ENCODE assay signal across 23 cellular contexts in genomic region chr4:153117554-153117953, GRCh38.
DNase-seq lines count a peak whose midpoint lies in the region; ATAC-seq lines count a peak whose summit lies in the region.
"Had no signal": no experiment of that assay in that cellular context is flagged by ENCODE, and none has a peak within 500 bp of the region (broad histone marks: within the 10 kb centered on the region; RNA-seq: fewer than 3 reads in every experiment).

No MANE protein-coding gene starts in this region.

- no peak for ATAC-seq in central memory CD8-positive, alpha-beta T cell (replicated peaks; ENCODE audit: extremely low read depth, poor library complexity, severe bottlenecking)
- no peak for ATAC-seq in GM18498 (IDR thresholded peaks at IDR 0.05; ENCODE audit: unreplicated experiment)
- ATAC-seq: CD8-positive, alpha-beta T cell had no signal

- H2BK12ac ChIP-seq in neuronal stem cell (ENCODE audit: low read length) = no peak overlapping the region

- no peak overlapping the region for H3K4ac ChIP-seq in neuronal stem cell (ENCODE audit: low read length)

- H2BK15ac ChIP-seq in neuronal stem cell (ENCODE audit: low read length) = no peak overlapping the region

- no peaks in the 10 kb centered on the region for H3K27me3 ChIP-seq in CD4-positive, alpha-beta memory T cell (ENCODE audit: insufficient read depth, low read length)
- H3K27me3 ChIP-seq in neuronal stem cell (ENCODE audit: control insufficient read depth in 3 of 3, insufficient read depth in 3 of 3, low read depth in 1 of 3, low read length in 3 of 3) = peaks cover 0 to 15% (median 0%) of the 10 kb centered on the region in 3 experiments
- H3K27me3 ChIP-seq: BLaER1 had no signal

- CTCF ChIA-PET in activated CD4-positive, alpha-beta memory T cell treated with anti-CD3 and anti-CD28 coated beads, Interleukin-2, amount 10 ng/mL, durations not matched to agents 7 days and 5 days (lab: Charles Lee) = interaction anchor here (2.4 to 6.5 kb wide), 2 partner anchors 9 to 34 kb away, joined by 9 to 50 read pairs; no protein-coding TSS in a partner anchor
- CTCF ChIA-PET in activated CD4-positive, alpha-beta memory T cell treated with anti-CD3 and anti-CD28 coated beads for 36 hours (lab: Charles Lee) = interaction anchor here (0.7 to 8.9 kb wide), 3 partner anchors 10 to 271 kb away, joined by 4 to 110 read pairs (median 26); no protein-coding TSS in a partner anchor
- CTCF ChIA-PET in CD4-positive, alpha-beta memory T cell (lab: Charles Lee; ENCODE audit: partially characterized antibody) = interaction anchor here (1.0 to 9.3 kb wide), 5 partner anchors 9 to 36 kb away, joined by 3 to 133 read pairs (median 16); no protein-coding TSS in a partner anchor

- no peak overlapping the region for H3K4me3 ChIP-seq in CD4-positive, alpha-beta memory T cell (ENCODE audit: low read length in 2 of 2)
- H3K4me3 ChIP-seq in neuronal stem cell (ENCODE audit: low read length in 2 of 2) = no peak overlapping the region
- H3K4me3 ChIP-seq: BLaER1 had no signal

- peaks cover 56% of the 10 kb centered on the region for H3K4me1 ChIP-seq in CD4-positive, alpha-beta memory T cell (ENCODE audit: insufficient read depth, low read length)
- no peaks in the 10 kb centered on the region for H3K4me1 ChIP-seq in neuronal stem cell (ENCODE audit: control insufficient read depth in 2 of 2, insufficient read depth in 1 of 2, low read depth in 1 of 2, low read length in 2 of 2)

- H4K91ac ChIP-seq in neuronal stem cell (ENCODE audit: low read depth, low read length, poor library complexity) = no peak overlapping the region

- H3K9me3 Mint-ChIP-seq in activated CD4-positive, alpha-beta memory T cell treated with anti-CD3 and anti-CD28 coated beads, Interleukin-2, amount 10 ng/mL, durations not matched to agents 7 days and 5 days = no peaks in the 10 kb centered on the region
- no peaks in the 10 kb centered on the region for H3K9me3 Mint-ChIP-seq in activated CD4-positive, alpha-beta memory T cell treated with anti-CD3 and anti-CD28 coated beads for 36 hours
- H3K9me3 Mint-ChIP-seq in CD4-positive, alpha-beta memory T cell = no peaks in the 10 kb centered on the region
- no peaks in the 10 kb centered on the region for H3K9me3 Mint-ChIP-seq in central memory CD8-positive, alpha-beta T cell
- H3K9me3 Mint-ChIP-seq: CD8-positive, alpha-beta T cell had no signal

- no peaks in the 10 kb centered on the region for H3K9me3 ChIP-seq in CD4-positive, alpha-beta memory T cell (ENCODE audit: control insufficient read depth in 1 of 2, low read length in 2 of 2)
- H3K9me3 ChIP-seq in neuronal stem cell (replicated peaks in 1 of 2; ENCODE audit: control insufficient read depth in 2 of 2, insufficient read depth in 1 of 2, low read depth in 1 of 2, low read length in 2 of 2) = no peaks in the 10 kb centered on the region
- H3K9me3 ChIP-seq: BLaER1 had no signal

- no peak overlapping the region for H2BK5ac ChIP-seq in neuronal stem cell (ENCODE audit: low read length)

- WGBS in neuronal stem cell (ENCODE audit: extremely low coverage in 2 of 2, insufficient read length in 2 of 2, insufficient replicate concordance in 1 of 2), 2 donors = no CpG with 5 or more reads among the region's 5 CpGs

- no peak overlapping the region for H3K23ac ChIP-seq in neuronal stem cell (ENCODE audit: low read depth, low read length, poor library complexity)

- no peak overlapping the region for H2AFZ ChIP-seq in neuronal stem cell (ENCODE audit: low read length)

- H2BK120ac ChIP-seq in neuronal stem cell (ENCODE audit: low read depth, low read length) = no peak overlapping the region

- POLR2A ChIA-PET in activated CD4-positive, alpha-beta memory T cell treated with anti-CD3 and anti-CD28 coated beads, Interleukin-2, amount 10 ng/mL, durations not matched to agents 7 days and 5 days (lab: Charles Lee) = interaction anchor here (1.1 kb wide), 1 partner anchor 9 kb away, joined by 3 read pairs; no protein-coding TSS in a partner anchor
- POLR2A ChIA-PET in activated CD4-positive, alpha-beta memory T cell treated with anti-CD3 and anti-CD28 coated beads for 36 hours (lab: Charles Lee) = no interaction called here
- POLR2A ChIA-PET in CD4-positive, alpha-beta memory T cell (lab: Charles Lee; ENCODE audit: partially characterized antibody) = interaction anchor here (0.7 kb wide), 1 partner anchor 32 kb away, joined by 3 read pairs; no protein-coding TSS in a partner anchor

- H3K14ac ChIP-seq in neuronal stem cell (ENCODE audit: low read length) = no peak overlapping the region

- no peak overlapping the region for H3K9ac ChIP-seq in neuronal stem cell (ENCODE audit: low read depth, low read length, poor library complexity)
- H3K9ac ChIP-seq: BLaER1 had no signal

- H3K36me3 ChIP-seq in CD4-positive, alpha-beta memory T cell (ENCODE audit: insufficient read depth, low read length) = no peaks in the 10 kb centered on the region
- no peaks in the 10 kb centered on the region for H3K36me3 ChIP-seq in neuronal stem cell (replicated peaks in 1 of 2; ENCODE audit: control insufficient read depth in 2 of 2, insufficient read depth in 2 of 2, low read length in 2 of 2)
- H3K36me3 ChIP-seq: BLaER1 had no signal

- DNase-seq in activated CD4-positive, alpha-beta memory T cell treated with anti-CD3 and anti-CD28 coated beads, Interleukin-2, amount 10 ng/mL, durations not matched to agents 7 days and 5 days = peak; percentile 7
- no peak for DNase-seq in activated CD4-positive, alpha-beta memory T cell treated with anti-CD3 and anti-CD28 coated beads for 36 hours
- DNase-seq in CD4-positive, alpha-beta memory T cell = no peak
- DNase-seq in NCI-H69 (lab: John Stamatoyannopoulos, UW) (peak; percentile 0), neuronal stem cell (ENCODE audit: low spot score) (no peak), RPMI8226 (no peak)
- no peak for DNase-seq in central memory CD8-positive, alpha-beta T cell (ENCODE audit: low spot score in 2 of 2)
- DNase-seq: ACHN; CD8-positive, alpha-beta T cell; DMS153; HCEC 1CT; IMR-90; Karpas-422; MV-4-11; NCI-H1105 treated with DMSO at 0.1 percent for 48 hours; NCI-H2029 treated with DMSO at 0.1 percent for 48 hours; NCI-H226; NCI-H510A treated with DMSO at 0.1 percent for 48 hours; OCI-M1; Right ventricle myocardium superior had no signal

- H3K27ac Mint-ChIP-seq in activated CD4-positive, alpha-beta memory T cell treated with anti-CD3 and anti-CD28 coated beads, Interleukin-2, amount 10 ng/mL, durations not matched to agents 7 days and 5 days = no peak overlapping the region
- H3K27ac Mint-ChIP-seq in activated CD4-positive, alpha-beta memory T cell treated with anti-CD3 and anti-CD28 coated beads for 36 hours = no peak overlapping the region
- peak overlapping the region in 1 of 7 donors; percentile 84 for H3K27ac Mint-ChIP-seq in CD4-positive, alpha-beta memory T cell
- H3K27ac Mint-ChIP-seq in central memory CD8-positive, alpha-beta T cell (ENCODE audit: low read depth) = peak overlapping the region; percentile 92
- H3K27ac Mint-ChIP-seq: CD8-positive, alpha-beta T cell had no signal

- H3K4me1 Mint-ChIP-seq in activated CD4-positive, alpha-beta memory T cell treated with anti-CD3 and anti-CD28 coated beads, Interleukin-2, amount 10 ng/mL, durations not matched to agents 7 days and 5 days = peaks cover 3% of the 10 kb centered on the region
- peaks cover 17% of the 10 kb centered on the region for H3K4me1 Mint-ChIP-seq in activated CD4-positive, alpha-beta memory T cell treated with anti-CD3 and anti-CD28 coated beads for 36 hours (ENCODE audit: low read depth)
- peaks cover 0 to 12% (median 9%) of the 10 kb centered on the region in 4 donors for H3K4me1 Mint-ChIP-seq in CD4-positive, alpha-beta memory T cell
- peaks cover 9% of the 10 kb centered on the region for H3K4me1 Mint-ChIP-seq in central memory CD8-positive, alpha-beta T cell

- no peaks in the 10 kb centered on the region for H3K79me1 ChIP-seq in neuronal stem cell (ENCODE audit: low read depth, low read length)

- no peak overlapping the region for H3K18ac ChIP-seq in neuronal stem cell (ENCODE audit: low read length)

- H4K8ac ChIP-seq in neuronal stem cell (ENCODE audit: low read depth, low read length) = no peak overlapping the region

- H3K36me3 Mint-ChIP-seq in activated CD4-positive, alpha-beta memory T cell treated with anti-CD3 and anti-CD28 coated beads, Interleukin-2, amount 10 ng/mL, durations not matched to agents 7 days and 5 days (ENCODE audit: low read depth) = no peaks in the 10 kb centered on the region
- H3K36me3 Mint-ChIP-seq in activated CD4-positive, alpha-beta memory T cell treated with anti-CD3 and anti-CD28 coated beads for 36 hours = no peaks in the 10 kb centered on the region
- H3K36me3 Mint-ChIP-seq in CD4-positive, alpha-beta memory T cell = no peaks in the 10 kb centered on the region
- peaks cover 3% of the 10 kb centered on the region for H3K36me3 Mint-ChIP-seq in central memory CD8-positive, alpha-beta T cell (ENCODE audit: insufficient read depth)
- H3K36me3 Mint-ChIP-seq: CD8-positive, alpha-beta T cell had no signal

- H3K27ac ChIP-seq in CD4-positive, alpha-beta memory T cell (ENCODE audit: low read depth, low read length) = peak overlapping the region; percentile 1
- no peak overlapping the region for H3K27ac ChIP-seq in neuronal stem cell (replicated peaks; ENCODE audit: low read length)
- H3K27ac ChIP-seq: 22Rv1, BLaER1 had no signal

- H3K4me2 ChIP-seq in neuronal stem cell (ENCODE audit: insufficient read depth, low read length, poor library complexity, severe bottlenecking) = no peak overlapping the region

- no peak overlapping the region for H2AK5ac ChIP-seq in neuronal stem cell (ENCODE audit: low read depth, low read length)

- intact Hi-C loops in activated CD4-positive, alpha-beta memory T cell treated with anti-CD3 and anti-CD28 coated beads for 36 hours (cut with micrococcal nuclease) = loop anchor here (2.0 to 10.0 kb wide), 4 partner anchors 17 to 613 kb away; partner anchors contain the start of gene FBXW7
- intact Hi-C loops in CD4-positive, alpha-beta memory T cell (cut with micrococcal nuclease) = loop anchor here (5.0 to 10.0 kb wide), 2 partner anchors 340 to 1713 kb away; partner anchors contain the start of genes ARFIP1, FHIP1A and TIGD4

- peaks cover 39% of the 10 kb centered on the region for H3K27me3 Mint-ChIP-seq in activated CD4-positive, alpha-beta memory T cell treated with anti-CD3 and anti-CD28 coated beads, Interleukin-2, amount 10 ng/mL, durations not matched to agents 7 days and 5 days
- H3K27me3 Mint-ChIP-seq in activated CD4-positive, alpha-beta memory T cell treated with anti-CD3 and anti-CD28 coated beads for 36 hours = no peaks in the 10 kb centered on the region
- no peaks in the 10 kb centered on the region for H3K27me3 Mint-ChIP-seq in CD4-positive, alpha-beta memory T cell
- H3K27me3 Mint-ChIP-seq in central memory CD8-positive, alpha-beta T cell = no peaks in the 10 kb centered on the region

- H3K4me3 Mint-ChIP-seq in activated CD4-positive, alpha-beta memory T cell treated with anti-CD3 and anti-CD28 coated beads, Interleukin-2, amount 10 ng/mL, durations not matched to agents 7 days and 5 days = no peak overlapping the region
- H3K4me3 Mint-ChIP-seq in activated CD4-positive, alpha-beta memory T cell treated with anti-CD3 and anti-CD28 coated beads for 36 hours = no peak overlapping the region
- peak overlapping the region in 2 of 8 donors; percentile 26 to 30 for H3K4me3 Mint-ChIP-seq in CD4-positive, alpha-beta memory T cell
- H3K4me3 Mint-ChIP-seq in central memory CD8-positive, alpha-beta T cell = no peak overlapping the region
- H3K4me3 Mint-ChIP-seq: CD8-positive, alpha-beta T cell had no signal

Comparison
In these comparisons a context has a peak if more than half of its experiments do, and no peak if none do; other contexts are left out.
1. DNase-seq: peak in activated CD4-positive, alpha-beta memory T cell treated with anti-CD3 and anti-CD28 coated beads, Interleukin-2, amount 10 ng/mL, durations not matched to agents 7 days and 5 days (single experiment) and NCI-H69 (single experiment); none in activated CD4-positive, alpha-beta memory T cell treated with anti-CD3 and anti-CD28 coated beads for 36 hours (single experiment), CD4-positive, alpha-beta memory T cell (0 of 5), central memory CD8-positive, alpha-beta T cell (0 of 2), neuronal stem cell (single experiment) and RPMI8226 (single experiment).